8 cellular contexts compared by ENCODE assay signal in genomic region chr5:16017720-16018119, GRCh38.
"Had no signal": no experiment of that assay in that cellular context is flagged by ENCODE, and none has a peak within 500 bp of the region (broad histone marks: within the 10 kb centered on the region; RNA-seq: fewer than 3 reads in every experiment).

No MANE protein-coding gene starts in this region.

- FAIRE-seq: G401.6, GM12878, GM12891, GM12892, GM18507, GM19239 had no signal

- DNase-seq: GDM1, GF-D8 had no signal

- H3K4me3 ChIP-seq: GM12878 had no signal

- ATAC-seq: GM12878 had no signal
